1 cellular context compared by ENCODE assay signal in genomic region chr6:107957909-107958688, GRCh38.
TF ChIP-seq lines count a peak whose summit lies in the region.

Gene SEC63 (minus strand): TSS chr6:107958208. CDS start chr6:107958009, 199 bp downstream.

TF ChIP-seq in K562, 482 proteins besides CTCF, POLR2A, EP300 and RAD21 (continued from another document and continues in another):
- TF ChIP-seq PRDM10 (IDR thresholded peaks at IDR 0.05; ENCODE audit: partially characterized antibody) (no peak), ZNF12 (CRISPR knock-in tag; IDR thresholded peaks at IDR 0.05) (0 out of 2 replicates have a peak, but pooled peaks have one; percentile 7), SMAD4 (CRISPR knock-in tag; conservative IDR thresholded peaks at IDR 0.05) (peak; percentile 57; the same call in 1 of the 2 replicates), POLR2G (IDR thresholded peaks at IDR 0.05; ENCODE audit: low read depth, low read length) (peak; percentile 97), SIN3B (IDR thresholded peaks at IDR 0.05; ENCODE audit: low read depth) (no peak), HDAC1 (IDR thresholded peaks at IDR 0.05) (peak in 1 of 2 experiments; percentile 69; a peak in 2 of 4 replicates), ZNF431 (CRISPR knock-in tag; IDR thresholded peaks at IDR 0.05) (peak; percentile 22; the same call in 1 of the 2 replicates), PML (IDR thresholded peaks at IDR 0.05; ENCODE audit: low read length) (peak; percentile 54), ZNF76 (CRISPR knock-in tag; IDR thresholded peaks at IDR 0.05; ENCODE audit: borderline replicate concordance) (peak; percentile 53; the same call in 1 of the 2 replicates), CBFA2T3 (IDR thresholded peaks at IDR 0.05) (no peak), ARNT (IDR thresholded peaks at IDR 0.05) (0 out of 4 replicates have a peak, but pooled peaks of 1 of the 2 experiments have one; percentile 38), FOXA1 (IDR thresholded peaks at IDR 0.05; ENCODE audit: borderline replicate concordance) (no peak), ARHGAP35 (IDR thresholded peaks at IDR 0.05; ENCODE audit: partially characterized antibody) (peak; percentile 89), CREB1 (IDR thresholded peaks at IDR 0.05) (no peak; the same call in 1 of the 2 replicates), CREB1 (CRISPR knock-in tag; IDR thresholded peaks at IDR 0.05) (peak; percentile 64), TAF9B (IDR thresholded peaks at IDR 0.05; ENCODE audit: partially characterized antibody) (peak; percentile 70), TCF7 (IDR thresholded peaks at IDR 0.05; ENCODE audit: borderline replicate concordance) (0 out of 2 replicates have a peak, but pooled peaks have one; percentile 45), ZFPM2 (CRISPR knock-in tag; IDR thresholded peaks at IDR 0.05) (0 out of 2 replicates have a peak, but pooled peaks have one; percentile 69), L3MBTL2 (IDR thresholded peaks at IDR 0.05) (peak; percentile 81), ZNF212 (CRISPR knock-in tag; IDR thresholded peaks at IDR 0.05) (0 out of 2 replicates have a peak, but pooled peaks have one; percentile 72), TAF1 (IDR thresholded peaks at IDR 0.05; ENCODE audit: control insufficient read depth, extremely low read depth, insufficient read depth, low read length, severe bottlenecking) (peak; percentile 88), SIN3A (IDR thresholded peaks at IDR 0.05; ENCODE audit: borderline replicate concordance in 2 of 2, control insufficient read depth in 1 of 2, low read depth in 2 of 2, low read length in 2 of 2) (0 out of 4 replicates have a peak, but pooled peaks of 1 of the 2 experiments have one; percentile 57), SAFB (IDR thresholded peaks at IDR 0.05; ENCODE audit: borderline replicate concordance, low read depth, low read length) (peak; percentile 93), HDAC2 (IDR thresholded peaks at IDR 0.05) (peak; percentile 74; the same call in 1 of the 2 replicates), EGR1 (conservative IDR thresholded peaks at IDR 0.05) (peak; percentile 85), RHOXF2B (CRISPR knock-in tag; conservative IDR thresholded peaks at IDR 0.05) (0 out of 2 replicates have a peak, but pooled peaks have one; percentile 66), PHF21A (IDR thresholded peaks at IDR 0.05; ENCODE audit: borderline replicate concordance, low read depth) (0 out of 2 replicates have a peak, but pooled peaks have one; percentile 24), CHD1 (IDR thresholded peaks at IDR 0.05; ENCODE audit: low read length) (peak; percentile 68), HDAC8 (tag; IDR thresholded peaks at IDR 0.05) (no peak), HBP1 (CRISPR knock-in tag; IDR thresholded peaks at IDR 0.05) (peak; percentile 82), MAFF (IDR thresholded peaks at IDR 0.05; ENCODE audit: low read length) (peak; percentile 4; the same call in 1 of the 2 replicates), ZBTB2 (IDR thresholded peaks at IDR 0.05) (peak; percentile 50; the same call in 1 of the 2 replicates), SMC3 (conservative IDR thresholded peaks at IDR 0.05; ENCODE audit: insufficient read depth, low read depth, low read length) (0 out of 2 replicates have a peak, but pooled peaks have one; percentile 10), ZNF239 (CRISPR knock-in tag; IDR thresholded peaks at IDR 0.05) (no peak), ARID1B (IDR thresholded peaks at IDR 0.05) (peak; percentile 14; the same call in 1 of the 2 replicates), HCFC1 (IDR thresholded peaks at IDR 0.05; ENCODE audit: low read depth, low read length) (0 out of 2 replicates have a peak, but pooled peaks have one; percentile 44), HNRNPLL (IDR thresholded peaks at IDR 0.05; ENCODE audit: low read depth, low read length, poor library complexity, severe bottlenecking) (peak; percentile 72), NR2F6 (CRISPR knock-in tag; IDR thresholded peaks at IDR 0.05) (peak; percentile 59; the same call in 1 of the 2 replicates), TSHZ1 (CRISPR knock-in tag; IDR thresholded peaks at IDR 0.05) (no peak), NFIC (IDR thresholded peaks at IDR 0.05) (peak; percentile 54), VEZF1 (CRISPR knock-in tag; IDR thresholded peaks at IDR 0.05) (peak; percentile 77), GATAD2B (IDR thresholded peaks at IDR 0.05; ENCODE audit: borderline replicate concordance) (0 out of 2 replicates have a peak, but pooled peaks have one; percentile 79), MLX (CRISPR knock-in tag; conservative IDR thresholded peaks at IDR 0.05) (no peak), BCOR (IDR thresholded peaks at IDR 0.05) (no peak; the same call in 1 of the 2 replicates), ZNF146 (CRISPR knock-in tag; IDR thresholded peaks at IDR 0.05; ENCODE audit: unreplicated experiment) (no peak), SAP30 (IDR thresholded peaks at IDR 0.05; ENCODE audit: borderline replicate concordance, insufficient read depth, low read depth, low read length, poor library complexity, severe bottlenecking) (peak; percentile 32), MLLT1 (IDR thresholded peaks at IDR 0.05) (peak; percentile 7 to 44; a peak in 2 of 4 replicates), GABPB1 (CRISPR knock-in tag; IDR thresholded peaks at IDR 0.05) (peak; percentile 54; the same call in 1 of the 2 replicates), PCBP1 (IDR thresholded peaks at IDR 0.05; ENCODE audit: low read depth, low read length, poor library complexity, severe bottlenecking) (peak; percentile 30), RNF219 (CRISPR knock-in tag; IDR thresholded peaks at IDR 0.05) (no peak), BDP1 (IDR thresholded peaks at IDR 0.05; ENCODE audit: insufficient read depth, insufficient read length) (no peak), NONO (IDR thresholded peaks at IDR 0.05; ENCODE audit: low read depth in 2 of 2, low read length in 1 of 2) (peak in 1 of 2 experiments; percentile 65; a peak in 2 of 4 replicates), CHCHD3 (CRISPR knock-in tag; IDR thresholded peaks at IDR 0.05) (0 out of 2 replicates have a peak, but pooled peaks have one; percentile 13)
